Comparison of ENCODE assay signal across 11 cellular contexts in genomic region chr4:40264497-40264896, GRCh38.
A peak's percentile ranks its signal among the peaks of the same experiment; 100 is the strongest.
DNase-seq lines count a peak whose midpoint lies in the region; ATAC-seq and TF ChIP-seq lines count a peak whose summit lies in the region.
"Had no signal": no experiment of that assay in that cellular context is flagged by ENCODE, and none has a peak within 500 bp of the region (broad histone marks: within the 10 kb centered on the region; RNA-seq: fewer than 3 reads in every experiment).

No MANE protein-coding gene starts in this region.

- H3K4me1 ChIP-seq in BLaER1 treated with 17β-estradiol and CSF1 and Interleukin-3, amounts not matched to agents 10 nM and 100 nM = peaks cover 23 to 29% (median 27%) of the 10 kb centered on the region in 10 experiments
- H3K4me1 ChIP-seq: parathyroid adenoma had no signal

- DNase-seq in HS-5 (ENCODE audit: low read depth) (peak; percentile 24), kidney epithelial cell (ENCODE audit: low read depth) (peak; percentile 5), NCI-H82 treated with DMSO at 0.1 percent for 48 hours (lab: John Stamatoyannopoulos, UW; ENCODE audit: unreplicated experiment) (no peak), NCI-H345 (lab: John Stamatoyannopoulos, UW) (no peak), GM10266 (ENCODE audit: extremely low spot score) (no peak)
- DNase-seq: activated CD8-positive, alpha-beta memory T cell treated with anti-CD3 and anti-CD28 coated beads, Interleukin-2, amount 50 U/mL, for 48 hours; dorsolateral prefrontal cortex had no signal

- no peaks in the 10 kb centered on the region for H3K36me3 ChIP-seq in BLaER1 treated with 17β-estradiol and CSF1 and Interleukin-3, amounts not matched to agents 10 nM and 100 nM
- H3K36me3 ChIP-seq in kidney epithelial cell (ENCODE audit: control insufficient read depth, insufficient read depth, low read length) = no peaks in the 10 kb centered on the region

- ATAC-seq in GM21619 (IDR thresholded peaks at IDR 0.05; ENCODE audit: unreplicated experiment) = no peak

- H3K4me3 Mint-ChIP-seq in activated naive CD8-positive, alpha-beta T cell = peak overlapping the region; percentile 41

- peaks cover 80% of the 10 kb centered on the region for H3K4me1 Mint-ChIP-seq in activated naive CD8-positive, alpha-beta T cell (ENCODE audit: low read depth)

- H4K20me1 ChIP-seq in BLaER1 treated with 17β-estradiol and CSF1 and Interleukin-3, amounts not matched to agents 10 nM and 100 nM = no peaks in the 10 kb centered on the region

- peak overlapping the region; percentile 99 for H3K27ac Mint-ChIP-seq in activated naive CD8-positive, alpha-beta T cell

- H3K27me3 ChIP-seq in BLaER1 treated with 17β-estradiol and CSF1 and Interleukin-3, amounts not matched to agents 10 nM and 100 nM = no peaks in the 10 kb centered on the region
- no peaks in the 10 kb centered on the region for H3K27me3 ChIP-seq in kidney epithelial cell (ENCODE audit: control insufficient read depth, insufficient read depth, low read length)
- H3K27me3 ChIP-seq: dorsolateral prefrontal cortex had no signal

- TF ChIP-seq CTCF in kidney epithelial cell (IDR thresholded peaks at IDR 0.05; ENCODE audit: insufficient read depth, low read length, poor library complexity, severe bottlenecking) = no peak
- TF ChIP-seq CTCF in GM10266 (IDR thresholded peaks at IDR 0.05; ENCODE audit: control insufficient read depth, insufficient read depth, low read depth, missing control alignments) = no peak

- peaks cover 0 to 13% (median 0%) of the 10 kb centered on the region in 11 experiments; a peak in 9 of 22 replicates for H3K9me3 ChIP-seq in BLaER1 treated with 17β-estradiol and CSF1 and Interleukin-3, amounts not matched to agents 10 nM and 100 nM (replicated peaks in 1 of 11)

- H3K4me3 ChIP-seq in BLaER1 treated with 17β-estradiol and CSF1 and Interleukin-3, amounts not matched to agents 10 nM and 100 nM = no peak overlapping the region
- H3K4me3 ChIP-seq in kidney epithelial cell (ENCODE audit: low read depth, low read length) = no peak overlapping the region
- H3K4me3 ChIP-seq: dorsolateral prefrontal cortex had no signal

- no peaks in the 10 kb centered on the region for H3K36me3 Mint-ChIP-seq in activated naive CD8-positive, alpha-beta T cell

- no peaks in the 10 kb centered on the region for H3K27me3 Mint-ChIP-seq in activated naive CD8-positive, alpha-beta T cell

- H3K4me2 ChIP-seq in BLaER1 treated with 17β-estradiol and CSF1 and Interleukin-3, amounts not matched to agents 10 nM and 100 nM = peak overlapping the region; percentile 66 to 90 (median 77); a peak in 20 of 22 replicates

- peak overlapping the region in 7 of 11 experiments; percentile 48 to 72 (median 58); a peak in 8 of 22 replicates for H3K27ac ChIP-seq in BLaER1 treated with 17β-estradiol and CSF1 and Interleukin-3, amounts not matched to agents 10 nM and 100 nM
- H3K27ac ChIP-seq: dorsolateral prefrontal cortex, parathyroid adenoma had no signal

- no peaks in the 10 kb centered on the region for H3K9me3 Mint-ChIP-seq in activated naive CD8-positive, alpha-beta T cell (ENCODE audit: low read depth)

- peak overlapping the region in 3 of 11 experiments; percentile 34 to 54 (median 41); a peak in 2 of 22 replicates for H3K9ac ChIP-seq in BLaER1 treated with 17β-estradiol and CSF1 and Interleukin-3, amounts not matched to agents 10 nM and 100 nM
- H3K9ac ChIP-seq: parathyroid adenoma had no signal

Comparison
In these comparisons a context has a peak if more than half of its experiments do, and no peak if none do; other contexts are left out.
1. DNase-seq: peak in HS-5 (single experiment) and kidney epithelial cell (single experiment); none in NCI-H82 treated with DMSO at 0.1 percent for 48 hours (single experiment), NCI-H345 (single experiment) and GM10266 (single experiment).